ENCODE assay signal across 1 cellular context in genomic region chr3:40308725-40309438, GRCh38.
TF ChIP-seq lines count a peak whose summit lies in the region.

No MANE protein-coding gene starts in this region.

TF ChIP-seq in HepG2, 621 proteins besides CTCF, POLR2A, EP300 and RAD21 (continued from another document and continues in another):
- TF ChIP-seq DZIP1 (CRISPR knock-in tag; IDR thresholded peaks at IDR 0.05) (no peak), KLF12 (CRISPR knock-in tag; IDR thresholded peaks at IDR 0.05; ENCODE audit: borderline replicate concordance) (no peak), ZNF800 (CRISPR knock-in tag; IDR thresholded peaks at IDR 0.05) (no peak), ZNF432 (CRISPR knock-in tag; IDR thresholded peaks at IDR 0.05; ENCODE audit: borderline replicate concordance) (no peak), SETDB1 (CRISPR knock-in tag; IDR thresholded peaks at IDR 0.05; ENCODE audit: borderline replicate concordance) (no peak), ZNF850 (CRISPR knock-in tag; conservative IDR thresholded peaks at IDR 0.05) (no peak), AKAP8 (CRISPR knock-in tag; IDR thresholded peaks at IDR 0.05) (no peak; the same call in 1 of the 2 replicates), TAF1 (CRISPR knock-in tag; IDR thresholded peaks at IDR 0.05) (no peak; the same call in 1 of the 2 replicates), TARDBP (CRISPR knock-in tag; IDR thresholded peaks at IDR 0.05) (no peak), ZNF784 (CRISPR knock-in tag; IDR thresholded peaks at IDR 0.05; ENCODE audit: borderline replicate concordance) (no peak), TFE3 (CRISPR knock-in tag; IDR thresholded peaks at IDR 0.05) (no peak), RBFOX2 (IDR thresholded peaks at IDR 0.05; ENCODE audit: low read depth, low read length) (no peak), ZBTB20 (CRISPR knock-in tag; IDR thresholded peaks at IDR 0.05; ENCODE audit: borderline replicate concordance, low read depth) (no peak), ZNF44 (CRISPR knock-in tag; IDR thresholded peaks at IDR 0.05) (0 out of 2 replicates have a peak, but pooled peaks have one; percentile 22), ARNT2 (CRISPR knock-in tag; IDR thresholded peaks at IDR 0.05; ENCODE audit: low read depth) (peak; percentile 16; the same call in 1 of the 2 replicates), ZSCAN5A (CRISPR knock-in tag; IDR thresholded peaks at IDR 0.05; ENCODE audit: borderline replicate concordance) (no peak), FOXO1 (CRISPR knock-in tag; IDR thresholded peaks at IDR 0.05) (no peak), MAFK (conservative IDR thresholded peaks at IDR 0.05 in 1 of 2, IDR thresholded peaks at IDR 0.05 in 1 of 2; ENCODE audit: low read length in 2 of 2) (peak in 1 of 2 experiments; percentile 34; a peak in 1 of 4 replicates), ATF7 (IDR thresholded peaks at IDR 0.05) (no peak), ATF7 (CRISPR knock-in tag; IDR thresholded peaks at IDR 0.05) (no peak), MTA1 (CRISPR knock-in tag; IDR thresholded peaks at IDR 0.05; ENCODE audit: borderline replicate concordance) (no peak), PPARG (CRISPR knock-in tag; conservative IDR thresholded peaks at IDR 0.05) (no peak), CSRNP2 (CRISPR knock-in tag; conservative IDR thresholded peaks at IDR 0.05; ENCODE audit: low read depth) (no peak), PRDM10 (CRISPR knock-in tag; IDR thresholded peaks at IDR 0.05; ENCODE audit: low read depth) (peak; percentile 92), REPIN1 (CRISPR knock-in tag; IDR thresholded peaks at IDR 0.05; ENCODE audit: borderline replicate concordance, low read depth) (no peak), HMGA1 (CRISPR knock-in tag; conservative IDR thresholded peaks at IDR 0.05) (no peak), ZNF577 (CRISPR knock-in tag; IDR thresholded peaks at IDR 0.05; ENCODE audit: borderline replicate concordance, low read depth) (no peak), ZMYM4 (CRISPR knock-in tag; IDR thresholded peaks at IDR 0.05) (no peak), GZF1 (CRISPR knock-in tag; IDR thresholded peaks at IDR 0.05) (no peak), CREM (IDR thresholded peaks at IDR 0.05) (no peak), CREM (CRISPR knock-in tag; IDR thresholded peaks at IDR 0.05) (no peak), JUN (CRISPR knock-in tag; IDR thresholded peaks at IDR 0.05) (0 out of 2 replicates have a peak, but pooled peaks have one; percentile 18), ZNF251 (CRISPR knock-in tag; IDR thresholded peaks at IDR 0.05) (no peak), ZNF619 (CRISPR knock-in tag; IDR thresholded peaks at IDR 0.05) (no peak), CHCHD3 (CRISPR knock-in tag; IDR thresholded peaks at IDR 0.05) (no peak), YY1 (IDR thresholded peaks at IDR 0.05; ENCODE audit: insufficient read depth, insufficient replicate concordance, low read depth, low read length) (no peak), ZNF326 (CRISPR knock-in tag; IDR thresholded peaks at IDR 0.05; ENCODE audit: borderline replicate concordance) (no peak), THAP9 (CRISPR knock-in tag; IDR thresholded peaks at IDR 0.05; ENCODE audit: borderline replicate concordance) (no peak), ZBTB46 (CRISPR knock-in tag; IDR thresholded peaks at IDR 0.05; ENCODE audit: borderline replicate concordance) (no peak), CAMTA2 (CRISPR knock-in tag; IDR thresholded peaks at IDR 0.05; ENCODE audit: borderline replicate concordance) (0 out of 2 replicates have a peak, but pooled peaks have one; percentile 58), NPAS2 (CRISPR knock-in tag; IDR thresholded peaks at IDR 0.05; ENCODE audit: borderline replicate concordance) (no peak), NKX3-1 (CRISPR knock-in tag; IDR thresholded peaks at IDR 0.05) (no peak), ZNF713 (CRISPR knock-in tag; IDR thresholded peaks at IDR 0.05) (no peak), ZNF703 (CRISPR knock-in tag; IDR thresholded peaks at IDR 0.05; ENCODE audit: borderline replicate concordance) (no peak), ZNF383 (CRISPR knock-in tag; IDR thresholded peaks at IDR 0.05; ENCODE audit: borderline replicate concordance) (0 out of 2 replicates have a peak, but pooled peaks have one; percentile 13), NONO (IDR thresholded peaks at IDR 0.05) (no peak), NONO (CRISPR knock-in tag; conservative IDR thresholded peaks at IDR 0.05) (no peak)
